8 cellular contexts compared by ENCODE assay signal in the genomic region with DNA sequence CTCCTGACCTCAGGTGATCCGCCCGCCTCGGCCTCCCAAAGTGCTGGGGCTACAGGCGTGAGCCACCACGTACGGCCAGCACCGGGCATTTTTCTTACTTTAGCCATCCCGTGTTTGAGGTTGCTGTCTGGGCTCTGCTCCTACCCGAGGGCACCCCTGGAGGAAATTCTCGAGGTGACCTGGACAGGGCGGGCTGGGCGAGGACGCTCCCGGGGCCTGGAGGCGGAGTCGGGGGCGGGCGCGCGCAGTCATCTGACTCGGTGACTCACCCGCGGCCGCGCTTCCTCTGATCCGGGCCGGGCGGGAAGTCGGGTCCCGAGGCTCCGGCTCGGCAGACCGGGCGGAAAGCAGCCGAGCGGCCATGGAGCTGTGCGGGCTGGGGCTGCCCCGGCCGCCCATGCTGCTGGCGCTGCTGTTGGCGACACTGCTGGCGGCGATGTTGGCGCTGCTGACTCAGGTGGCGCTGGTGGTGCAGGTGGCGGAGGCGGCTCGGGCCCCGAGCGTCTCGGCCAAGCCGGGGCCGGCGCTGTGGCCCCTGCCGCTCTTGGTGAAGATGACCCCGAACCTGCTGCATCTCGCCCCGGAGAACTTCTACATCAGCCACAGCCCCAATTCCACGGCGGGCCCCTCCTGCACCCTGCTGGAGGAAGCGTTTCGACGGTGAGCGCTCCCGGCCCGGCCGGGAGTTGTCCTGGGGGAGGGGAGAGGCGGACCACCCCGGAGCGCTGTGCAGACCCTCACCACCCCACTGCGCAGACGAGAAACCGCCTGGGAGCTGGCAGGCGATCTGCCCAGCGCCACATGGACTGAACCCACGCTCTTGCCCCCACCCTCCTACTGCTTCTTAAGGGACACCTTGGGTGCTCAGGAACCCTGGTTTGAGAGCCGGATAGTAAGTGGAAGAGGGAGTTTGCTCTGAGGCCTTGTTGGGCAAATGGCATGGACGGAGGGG. TPM values are rescaled to one million over a fixed set of nuclear protein-coding genes. Genes with fewer than 3 reads are reported as not detected.
A peak's percentile ranks its signal among the peaks of the same experiment; 100 is the strongest.
DNase-seq lines count a peak whose midpoint lies in the region; ATAC-seq, FAIRE-seq and TF ChIP-seq lines count a peak whose summit lies in the region.

A gene (plus strand): TSS at position 334 of the 952 bp plus-strand sequence. CDS start 28 bp downstream, at position 362.

- CTCF ChIA-PET in AG04449 (lab: Yijun Ruan, JAX), result interaction anchor here (0.6 to 2.2 kb wide), 4 partner anchors 12 to 234 kb away, joined by 3 to 10 read pairs (median 6); a partner anchor contains a TSS

- intact Hi-C loops in kidney (cut with DNase I), result no loop called here

- POLR2A ChIA-PET in AG04449 (lab: Yijun Ruan, JAX), result interaction anchor here (0.5 kb wide), 1 partner anchor 849 kb away, joined by 4 read pairs; no protein-coding TSS in a partner anchor

- ATAC-seq in GM18511 (IDR thresholded peaks at IDR 0.05; ENCODE audit: unreplicated experiment) (peak; percentile 84), HG02981 (IDR thresholded peaks at IDR 0.05; ENCODE audit: unreplicated experiment) (peak; percentile 79)

- DNase-seq in AG04449 (ENCODE audit: low read depth, low spot score) (no peak), NCI-H226 (peak; percentile 89), cerebellum (ENCODE audit: low spot score) (peak; percentile 90), kidney (peak; percentile 97)
- DNase-seq in activated CD4-positive, alpha-beta T cell treated with anti-CD3 and anti-CD28 coated beads for 1 hour, result peak; percentile 77
- peak; percentile 67 to 78 for DNase-seq in stimulated activated CD4-positive, alpha-beta T cell treated with anti-CD3 and anti-CD28 coated beads, Interleukin-15, amount 100 ng/mL, for 1 hour (ENCODE audit: low read depth in 1 of 2, low spot score in 1 of 2)

- no peaks in the 10 kb centered on the region for H3K36me3 ChIP-seq in kidney (ENCODE audit: control insufficient read depth in 1 of 2, insufficient read depth in 2 of 2, low read length in 2 of 2)

- no peaks in the 10 kb centered on the region for H3K9me3 ChIP-seq in kidney (ENCODE audit: control insufficient read depth in 1 of 2, low read length in 2 of 2)

- H3K4me3 ChIP-seq in AG04449 (ENCODE audit: low read depth, low read length), result peak within 1 kb of the TSS; percentile 76
- H3K4me3 ChIP-seq in kidney (ENCODE audit: low read length in 2 of 2), result peak within 1 kb of the TSS; percentile 67 to 70

- peak within 1 kb of the TSS; percentile 34 to 91 for H3K9ac ChIP-seq in kidney (ENCODE audit: low read length in 2 of 2)

- H3K4me1 ChIP-seq in kidney (ENCODE audit: control insufficient read depth in 1 of 2, insufficient read depth in 1 of 2, low read depth in 1 of 2, low read length in 2 of 2), result peaks cover 11 to 13% of the 10 kb centered on the region in 2 donors

- FAIRE-seq in kidney (lab: Jason Lieb, UNC), result no peak

- TF ChIP-seq CTCF in AG04449 (IDR thresholded peaks at IDR 0.05; ENCODE audit: insufficient read depth, low read length, missing control alignments), result peak; percentile 5
- TF ChIP-seq CTCF in kidney (IDR thresholded peaks at IDR 0.05; ENCODE audit: borderline replicate concordance, extremely low read depth, insufficient read depth), result no peak

- peak within 1 kb of the TSS; percentile 71 to 80 for H3K27ac ChIP-seq in kidney (ENCODE audit: low read depth in 2 of 2, low read length in 2 of 2)

RNA-seq across cellular contexts. Expression of the gene that starts here (rescaled TPM):
- total RNA-seq in cerebellum, result 18.6 TPM
- 113 TPM for total RNA-seq in kidney
- polyA plus RNA-seq in kidney (ENCODE audit: insufficient read depth, low read depth, low replicate concordance), result 184 TPM
